Comparison of ENCODE assay signal across 19 cellular contexts in genomic region chr4:21290562-21290961, GRCh38.
A peak's percentile ranks its signal among the peaks of the same experiment; 100 is the strongest.
DNase-seq lines count a peak whose midpoint lies in the region; ATAC-seq and TF ChIP-seq lines count a peak whose summit lies in the region.
"Had no signal": no experiment of that assay in that cellular context is flagged by ENCODE, and none has a peak within 500 bp of the region (broad histone marks: within the 10 kb centered on the region; RNA-seq: fewer than 3 reads in every experiment).

No MANE protein-coding gene starts in this region.

- no peak overlapping the region for H3K4me3 Mint-ChIP-seq in CD4-positive, alpha-beta T cell
- H3K4me3 Mint-ChIP-seq in activated CD4-positive, alpha-beta T cell treated with anti-CD3 and anti-CD28 coated beads for 36 hours: no peak overlapping the region
- H3K4me3 Mint-ChIP-seq: activated CD4-positive, alpha-beta memory T cell treated with anti-CD3 and anti-CD28 coated beads for 36 hours; IgD-negative memory B cell; naive B cell had no signal

- H3K27me3 ChIP-seq in CD4-positive, alpha-beta T cell (ENCODE audit: control insufficient read depth, insufficient read depth, low read length): no peaks in the 10 kb centered on the region
- H3K27me3 ChIP-seq in testis: no peaks in the 10 kb centered on the region

- POLR2A ChIA-PET in CD4-positive, alpha-beta T cell (lab: Charles Lee): no interaction called here
- POLR2A ChIA-PET in activated CD4-positive, alpha-beta T cell treated with anti-CD3 and anti-CD28 coated beads for 36 hours (lab: Charles Lee): no interaction called here

- H3K27ac Mint-ChIP-seq in CD4-positive, alpha-beta T cell: no peak overlapping the region
- H3K27ac Mint-ChIP-seq in activated CD4-positive, alpha-beta T cell treated with anti-CD3 and anti-CD28 coated beads for 36 hours: no peak overlapping the region
- H3K27ac Mint-ChIP-seq: activated CD4-positive, alpha-beta memory T cell treated with anti-CD3 and anti-CD28 coated beads for 36 hours; IgD-negative memory B cell; naive B cell; progenitor cell of endocrine pancreas had no signal

- H3K9me3 ChIP-seq in CD4-positive, alpha-beta T cell (ENCODE audit: control insufficient read depth, low read length): peaks cover 3% of the 10 kb centered on the region
- no peaks in the 10 kb centered on the region for H3K9me3 ChIP-seq in testis

- peaks cover 7% of the 10 kb centered on the region for H3K9me3 Mint-ChIP-seq in CD4-positive, alpha-beta T cell
- peaks cover 4% of the 10 kb centered on the region for H3K9me3 Mint-ChIP-seq in activated CD4-positive, alpha-beta T cell treated with anti-CD3 and anti-CD28 coated beads for 36 hours (ENCODE audit: low read depth)

- CTCF ChIA-PET in CD4-positive, alpha-beta T cell (lab: Charles Lee): no interaction called here
- CTCF ChIA-PET in activated CD4-positive, alpha-beta T cell treated with anti-CD3 and anti-CD28 coated beads for 36 hours (lab: Charles Lee): interaction anchor here (1.2 to 1.5 kb wide), 2 partner anchors 9 to 12 kb away, joined by 3 read pairs; no protein-coding TSS in a partner anchor

- DNase-seq in SKM-1 treated with dmso at 0.1 percent for 144 hours (lab: John Stamatoyannopoulos, UW; ENCODE audit: unreplicated experiment) (peak; percentile 54), activated T-cell treated with anti-CD3 and anti-CD28 coated beads for 4 hours (no peak), testis (no peak)
- DNase-seq in CD4-positive, alpha-beta T cell: no peak
- no peak for DNase-seq in activated CD4-positive, alpha-beta T cell treated with anti-CD3 and anti-CD28 coated beads for 36 hours
- DNase-seq: activated CD4-positive, alpha-beta memory T cell treated with anti-CD3 and anti-CD28 coated beads for 36 hours; amniotic stem cell; DMS79; foreskin melanocyte; naive B cell; NCI-H146; NCI-H345; OCI-M1 had no signal

- no peaks in the 10 kb centered on the region for H3K27me3 Mint-ChIP-seq in CD4-positive, alpha-beta T cell
- no peaks in the 10 kb centered on the region for H3K27me3 Mint-ChIP-seq in activated CD4-positive, alpha-beta T cell treated with anti-CD3 and anti-CD28 coated beads for 36 hours
- H3K27me3 Mint-ChIP-seq: activated CD4-positive, alpha-beta memory T cell treated with anti-CD3 and anti-CD28 coated beads for 36 hours; IgD-negative memory B cell; naive B cell had no signal

- H3K36me3 ChIP-seq in testis (ENCODE audit: low read depth, missing control alignments): no peaks in the 10 kb centered on the region

- ATAC-seq in GM18868 (IDR thresholded peaks at IDR 0.05; ENCODE audit: unreplicated experiment) (peak; percentile 71), GM21737 (IDR thresholded peaks at IDR 0.05; ENCODE audit: unreplicated experiment) (peak; percentile 60), HG03342 (IDR thresholded peaks at IDR 0.05; ENCODE audit: unreplicated experiment) (peak; percentile 85)
- ATAC-seq in CD4-positive, alpha-beta T cell (ENCODE audit: poor library complexity): no peak
- ATAC-seq in activated CD4-positive, alpha-beta T cell treated with anti-CD3 and anti-CD28 coated beads for 36 hours: no peak
- ATAC-seq: HCT116 had no signal

- intact Hi-C loops in CD4-positive, alpha-beta T cell (cut with DNase I, micrococcal nuclease): no loop called here
- intact Hi-C loops in activated CD4-positive, alpha-beta T cell treated with anti-CD3 and anti-CD28 coated beads for 36 hours (cut with DNase I, micrococcal nuclease): no loop called here
- intact Hi-C loops in testis (cut with DNase I; ENCODE audit: low total_unique reads): no loop called here

- H3K4me1 Mint-ChIP-seq in CD4-positive, alpha-beta T cell (ENCODE audit: low read depth): no peaks in the 10 kb centered on the region
- peaks cover 3% of the 10 kb centered on the region for H3K4me1 Mint-ChIP-seq in activated CD4-positive, alpha-beta T cell treated with anti-CD3 and anti-CD28 coated beads for 36 hours
- H3K4me1 Mint-ChIP-seq: IgD-negative memory B cell, naive B cell had no signal

- WGBS in testis, 2 donors: 30 to 42% methylated on average over 2 of the region's 2 CpGs

- no peaks in the 10 kb centered on the region for H3K4me1 ChIP-seq in testis

- H3K36me3 Mint-ChIP-seq in CD4-positive, alpha-beta T cell (ENCODE audit: low read depth): no peaks in the 10 kb centered on the region
- no peaks in the 10 kb centered on the region for H3K36me3 Mint-ChIP-seq in activated CD4-positive, alpha-beta T cell treated with anti-CD3 and anti-CD28 coated beads for 36 hours (ENCODE audit: low read depth)
- H3K36me3 Mint-ChIP-seq: activated CD4-positive, alpha-beta memory T cell treated with anti-CD3 and anti-CD28 coated beads for 36 hours; IgD-negative memory B cell; naive B cell had no signal

- no peak for TF ChIP-seq POLR2A in testis (IDR thresholded peaks at IDR 0.05)

- no peak overlapping the region for H3K27ac ChIP-seq in CD4-positive, alpha-beta T cell (ENCODE audit: low read depth, low read length)
- no peak overlapping the region for H3K27ac ChIP-seq in testis

- H3K4me3 ChIP-seq in testis: no peak overlapping the region

- TF ChIP-seq CTCF in CD4-positive, alpha-beta T cell (IDR thresholded peaks at IDR 0.05): no peak
- no peak for TF ChIP-seq CTCF in testis (IDR thresholded peaks at IDR 0.05)

Comparison
In these comparisons a context has a peak if more than half of its experiments do, and no peak if none do; other contexts are left out.
1. ATAC-seq: peak in GM18868 (single experiment), GM21737 (single experiment) and HG03342 (single experiment); none in CD4-positive, alpha-beta T cell (single experiment) and activated CD4-positive, alpha-beta T cell treated with anti-CD3 and anti-CD28 coated beads for 36 hours (single experiment).